ENCODE assay signal across 1 cellular context in the genomic region with DNA sequence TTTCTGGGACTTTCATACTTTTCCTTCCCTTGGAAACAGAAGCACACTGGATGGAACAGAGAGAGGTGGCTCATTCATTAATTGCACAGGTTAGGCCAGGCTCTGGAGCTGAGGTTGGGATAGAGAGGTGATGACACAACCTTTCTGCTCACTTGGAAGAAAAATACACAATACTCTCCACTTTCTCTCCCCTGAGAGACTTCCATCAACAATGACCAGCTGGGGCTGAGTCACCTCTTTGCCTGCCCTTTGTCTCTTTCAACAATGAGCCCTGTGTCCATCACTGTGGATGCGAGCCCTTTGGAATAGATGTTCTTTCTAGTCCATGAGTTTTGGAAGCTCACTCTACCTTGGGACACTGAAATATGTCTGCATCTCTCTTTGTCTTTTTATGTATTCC.
TF ChIP-seq lines count a peak whose summit lies in the region.

No MANE protein-coding gene starts in this region.

TF ChIP-seq in HepG2, 621 proteins besides CTCF, POLR2A, EP300 and RAD21 (continued from another document):
- no peak for TF ChIP-seq HNRNPK (IDR thresholded peaks at IDR 0.05; ENCODE audit: low read depth, low read length, poor library complexity, severe bottlenecking)
TF ChIP-seq in HepG2: peak in this region for 14.
